8 cellular contexts compared by ENCODE assay signal in the genomic region with DNA sequence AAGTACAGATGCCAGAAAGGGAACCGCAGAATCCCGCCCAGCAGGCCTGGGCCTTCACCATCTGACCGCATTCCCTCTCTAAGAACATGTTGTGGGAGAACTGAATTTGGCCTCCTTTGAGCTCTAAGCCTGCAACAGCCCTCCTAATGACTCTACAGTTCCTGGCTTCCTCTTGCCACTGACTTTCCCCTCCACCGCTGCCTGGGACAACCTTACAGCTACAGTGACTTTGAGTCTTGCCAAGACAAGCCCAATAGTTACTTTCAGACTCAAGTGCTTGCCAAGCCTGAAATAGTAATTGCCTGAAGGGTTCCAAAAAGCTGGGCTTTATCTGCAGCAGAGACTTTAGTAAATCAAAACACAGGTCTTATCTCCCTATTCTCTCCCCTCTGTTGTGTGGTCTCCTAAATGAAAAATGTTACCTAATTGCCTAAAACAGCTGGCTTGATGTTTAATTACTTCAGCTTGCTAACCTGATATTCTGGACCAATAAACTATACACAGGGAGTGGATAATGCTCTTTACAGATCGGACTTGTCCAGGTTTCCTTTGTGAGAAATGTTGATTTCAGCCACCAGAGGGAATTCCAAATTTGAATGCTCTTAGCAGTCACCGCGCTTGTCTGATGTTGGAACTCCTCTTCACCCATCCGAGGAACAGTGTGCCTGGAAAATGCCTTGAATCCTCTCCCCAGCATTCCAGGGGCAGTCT.
DNase-seq lines count a peak whose midpoint lies in the region; ATAC-seq and TF ChIP-seq lines count a peak whose summit lies in the region.
"Had no signal": no experiment of that assay in that cellular context is flagged by ENCODE, and none has a peak within 500 bp of the region (broad histone marks: within the 10 kb centered on the region; RNA-seq: fewer than 3 reads in every experiment).

No MANE protein-coding gene starts in this region.

- no peak for TF ChIP-seq CTCF in coronary artery (IDR thresholded peaks at IDR 0.05)
- TF ChIP-seq CTCF in lung (IDR thresholded peaks at IDR 0.05; ENCODE audit: control extremely low read depth, extremely low read depth): no peak

- H3K27me3 ChIP-seq in lung (ENCODE audit: control insufficient read depth, insufficient read depth): no peaks in the 10 kb centered on the region

- intact Hi-C loops in activated CD4-positive, alpha-beta T cell treated with anti-CD3 and anti-CD28 coated beads, Interleukin-2, amount 10 ng/mL, durations not matched to agents 24 days and 14 days (cut with micrococcal nuclease): no loop called here

- H3K9me3 Mint-ChIP-seq in activated CD4-positive, alpha-beta T cell treated with anti-CD3 and anti-CD28 coated beads, Interleukin-2, amount 10 ng/mL, durations not matched to agents 24 days and 14 days: no peaks in the 10 kb centered on the region

- 62 to 77% methylated on average over 8 of the region's 8 CpGs for WGBS in lung, 2 donors

- H3K4me3 Mint-ChIP-seq in activated CD4-positive, alpha-beta T cell treated with anti-CD3 and anti-CD28 coated beads, Interleukin-2, amount 10 ng/mL, durations not matched to agents 24 days and 14 days: no peak overlapping the region

- H3K27ac Mint-ChIP-seq in activated CD4-positive, alpha-beta T cell treated with anti-CD3 and anti-CD28 coated beads, Interleukin-2, amount 10 ng/mL, durations not matched to agents 24 days and 14 days: no peak overlapping the region

- H3K36me3 ChIP-seq in lung (ENCODE audit: control insufficient read depth in 2 of 2, insufficient read depth in 2 of 2, low read length in 2 of 2): no peaks in the 10 kb centered on the region

- H3K27ac ChIP-seq in coronary artery: peak overlapping the region; percentile 84 to 93
- H3K27ac ChIP-seq in lung (ENCODE audit: low read depth in 1 of 2, low read length in 1 of 2): peak overlapping the region in 1 of 2 donors; percentile 56

- H3K9me3 ChIP-seq in lung (ENCODE audit: control insufficient read depth in 2 of 2, insufficient read depth in 1 of 2, low read length in 1 of 2): no peaks in the 10 kb centered on the region

- ATAC-seq in lung (ENCODE audit: insufficient read depth, low FRiP score) (peak; percentile 47), GM19351 (IDR thresholded peaks at IDR 0.05; ENCODE audit: unreplicated experiment) (no peak)

- H3K4me1 Mint-ChIP-seq in activated CD4-positive, alpha-beta T cell treated with anti-CD3 and anti-CD28 coated beads, Interleukin-2, amount 10 ng/mL, durations not matched to agents 24 days and 14 days: no peaks in the 10 kb centered on the region

- no peaks in the 10 kb centered on the region for H3K36me3 Mint-ChIP-seq in activated CD4-positive, alpha-beta T cell treated with anti-CD3 and anti-CD28 coated beads, Interleukin-2, amount 10 ng/mL, durations not matched to agents 24 days and 14 days (ENCODE audit: low read depth)

- H3K4me3 ChIP-seq in coronary artery: peak overlapping the region; percentile 45
- H3K4me3 ChIP-seq in lung: no peak overlapping the region

- H3K27me3 Mint-ChIP-seq in activated CD4-positive, alpha-beta T cell treated with anti-CD3 and anti-CD28 coated beads, Interleukin-2, amount 10 ng/mL, durations not matched to agents 24 days and 14 days: no peaks in the 10 kb centered on the region

- H3K4me1 ChIP-seq in lung (ENCODE audit: control insufficient read depth in 2 of 2, insufficient read depth in 2 of 2, low read length in 2 of 2): peaks cover 5 to 15% of the 10 kb centered on the region in 2 donors

- peak; percentile 49 to 84 for DNase-seq in NCI-H446 (lab: John Stamatoyannopoulos, UW)
- peak; percentile 95 for DNase-seq in coronary artery (ENCODE audit: low spot score)
- DNase-seq in lung (ENCODE audit: low spot score): peak; percentile 49
- peak; percentile 81 for DNase-seq in ureter (ENCODE audit: low spot score)
- no peak for DNase-seq in activated CD4-positive, alpha-beta T cell treated with anti-CD3 and anti-CD28 coated beads, Interleukin-2, amount 10 ng/mL, durations not matched to agents 24 days and 14 days
- no peak for DNase-seq in NCI-H146 treated with DMSO at 0.1 percent for 48 hours (lab: John Stamatoyannopoulos, UW; ENCODE audit: unreplicated experiment)
- DNase-seq: activated T-cell treated with anti-CD3 and anti-CD28 coated beads for 4 hours had no signal

Comparison
In these comparisons a context has a peak if more than half of its experiments do, and no peak if none do; other contexts are left out.
1. DNase-seq: peak in NCI-H446 (2 of 2), coronary artery (single experiment), lung (single experiment) and ureter (single experiment); none in activated CD4-positive, alpha-beta T cell treated with anti-CD3 and anti-CD28 coated beads, Interleukin-2, amount 10 ng/mL, durations not matched to agents 24 days and 14 days (single experiment) and NCI-H146 treated with DMSO at 0.1 percent for 48 hours (single experiment).